In the genomic region with DNA sequence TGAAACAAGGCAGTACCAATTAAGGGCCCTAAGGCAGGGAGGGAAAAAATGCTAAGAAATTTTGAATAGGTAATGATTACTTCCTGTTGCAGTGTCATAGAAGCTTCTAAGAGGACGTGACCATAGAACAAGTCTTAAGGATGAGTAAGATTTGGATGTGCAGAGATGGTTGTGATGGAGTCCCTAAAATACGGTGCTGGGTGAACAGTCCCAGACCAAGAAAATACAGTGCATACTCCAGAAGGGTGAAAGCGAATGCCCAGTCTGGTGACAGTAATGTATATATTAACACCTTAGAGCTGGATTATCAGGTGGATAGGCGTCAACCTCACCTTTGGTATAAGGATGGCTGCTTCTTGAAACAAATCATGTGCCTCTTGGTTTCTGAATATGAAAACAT, we compare ENCODE assay signal across 18 cellular contexts.
DNase-seq lines count a peak whose midpoint lies in the region; ATAC-seq and TF ChIP-seq lines count a peak whose summit lies in the region.
"Had no signal": no experiment of that assay in that cellular context is flagged by ENCODE, and none has a peak within 500 bp of the region (broad histone marks: within the 10 kb centered on the region; RNA-seq: fewer than 3 reads in every experiment).

No MANE protein-coding gene starts in this region.

- POLR2A ChIA-PET in activated CD8-positive, alpha-beta T cell treated with anti-CD3 and anti-CD28 coated beads for 36 hours (lab: Charles Lee): interaction anchor here (0.7 kb wide), 1 partner anchor 237 kb away, joined by 3 read pairs; no protein-coding TSS in a partner anchor
- POLR2A ChIA-PET in activated CD8-positive, alpha-beta T cell treated with anti-CD3 and anti-CD28 coated beads, Interleukin-2, amount 10 ng/mL, durations not matched to agents 7 days and 5 days (lab: Charles Lee): no interaction called here

- peak overlapping the region; percentile 57 for H3K27ac Mint-ChIP-seq in activated CD8-positive, alpha-beta T cell treated with anti-CD3 and anti-CD28 coated beads for 36 hours
- no peak overlapping the region for H3K27ac Mint-ChIP-seq in activated CD8-positive, alpha-beta T cell treated with anti-CD3 and anti-CD28 coated beads, Interleukin-2, amount 10 ng/mL, durations not matched to agents 7 days and 5 days
- H3K27ac Mint-ChIP-seq: neural progenitor cell had no signal

- peaks cover 16% of the 10 kb centered on the region for H3K9me3 Mint-ChIP-seq in activated CD8-positive, alpha-beta T cell treated with anti-CD3 and anti-CD28 coated beads for 36 hours
- peaks cover 6% of the 10 kb centered on the region for H3K9me3 Mint-ChIP-seq in activated CD8-positive, alpha-beta T cell treated with anti-CD3 and anti-CD28 coated beads, Interleukin-2, amount 10 ng/mL, durations not matched to agents 7 days and 5 days (ENCODE audit: insufficient read depth)
- H3K9me3 Mint-ChIP-seq: neural progenitor cell had no signal

- no peak overlapping the region for H3K4me3 ChIP-seq in mucosa of descending colon
- H3K4me3 ChIP-seq: colonic mucosa, K562, neural progenitor cell had no signal

- H3K9me3 ChIP-seq in mucosa of descending colon: no peaks in the 10 kb centered on the region
- H3K9me3 ChIP-seq: colonic mucosa had no signal

- no peak for TF ChIP-seq CTCF in activated CD8-positive, alpha-beta T cell treated with anti-CD3 and anti-CD28 coated beads for 36 hours (IDR thresholded peaks at IDR 0.05)
- TF ChIP-seq CTCF in mucosa of descending colon (IDR thresholded peaks at IDR 0.05): no peak

- CTCF ChIA-PET in activated CD8-positive, alpha-beta T cell treated with anti-CD3 and anti-CD28 coated beads for 36 hours (lab: Charles Lee): no interaction called here
- CTCF ChIA-PET in activated CD8-positive, alpha-beta T cell treated with anti-CD3 and anti-CD28 coated beads, Interleukin-2, amount 10 ng/mL, durations not matched to agents 7 days and 5 days (lab: Charles Lee): no interaction called here

- H3K27me3 Mint-ChIP-seq in activated CD8-positive, alpha-beta T cell treated with anti-CD3 and anti-CD28 coated beads for 36 hours: no peaks in the 10 kb centered on the region
- H3K27me3 Mint-ChIP-seq in activated CD8-positive, alpha-beta T cell treated with anti-CD3 and anti-CD28 coated beads, Interleukin-2, amount 10 ng/mL, durations not matched to agents 7 days and 5 days (ENCODE audit: low read depth): no peaks in the 10 kb centered on the region

- no peaks in the 10 kb centered on the region for H3K4me1 ChIP-seq in mucosa of descending colon (ENCODE audit: low read depth)
- H3K4me1 ChIP-seq: colonic mucosa, neural progenitor cell had no signal

- intact Hi-C loops in activated CD8-positive, alpha-beta T cell treated with anti-CD3 and anti-CD28 coated beads for 36 hours (cut with micrococcal nuclease): loop anchor here (5.0 kb wide), 1 partner anchor 37 kb away; no protein-coding TSS in a partner anchor
- intact Hi-C loops in mucosa of descending colon (cut with DNase I, micrococcal nuclease): no loop called here

- H3K4me1 Mint-ChIP-seq in activated CD8-positive, alpha-beta T cell treated with anti-CD3 and anti-CD28 coated beads for 36 hours (ENCODE audit: low read depth): peaks cover 21% of the 10 kb centered on the region
- H3K4me1 Mint-ChIP-seq in activated CD8-positive, alpha-beta T cell treated with anti-CD3 and anti-CD28 coated beads, Interleukin-2, amount 10 ng/mL, durations not matched to agents 7 days and 5 days (ENCODE audit: low read depth): peaks cover 8% of the 10 kb centered on the region
- H3K4me1 Mint-ChIP-seq: neural progenitor cell had no signal

- peak; percentile 3 for DNase-seq in activated CD8-positive, alpha-beta T cell treated with anti-CD3 and anti-CD28 coated beads for 36 hours
- no peak for DNase-seq in activated CD8-positive, alpha-beta T cell treated with anti-CD3 and anti-CD28 coated beads, Interleukin-2, amount 10 ng/mL, durations not matched to agents 7 days and 5 days
- peak; percentile 26 for DNase-seq in stimulated activated CD8-positive, alpha-beta memory T cell treated with anti-CD3 and anti-CD28 coated beads, Interleukin-4, amount 100 ng/mL, for 48 hours
- DNase-seq in SW 1271 (lab: John Stamatoyannopoulos, UW): no peak
- DNase-seq in activated effector memory CD4-positive, alpha-beta T cell treated with anti-CD3 and anti-CD28 coated beads, Interleukin-2, amount 50 U/mL, for 16 hours: no peak
- DNase-seq in mucosa of descending colon: no peak
- DNase-seq: anterior cingulate cortex; CD8-positive, alpha-beta memory T cell; colonic mucosa; glutamatergic neuron; mesendoderm; NCI-H1105; stimulated activated CD4-positive, alpha-beta T cell treated with anti-CD3 and anti-CD28 coated beads, Interleukin-4, amount 100 ng/mL, for 1 hour; T1000 had no signal

- peak; percentile 60 for ATAC-seq in activated CD8-positive, alpha-beta T cell treated with anti-CD3 and anti-CD28 coated beads for 36 hours
- no peak for ATAC-seq in activated CD8-positive, alpha-beta T cell treated with anti-CD3 and anti-CD28 coated beads, Interleukin-2, amount 10 ng/mL, durations not matched to agents 7 days and 5 days
- ATAC-seq in GM21529 (IDR thresholded peaks at IDR 0.05; ENCODE audit: unreplicated experiment): peak; percentile 51
- ATAC-seq in HG03342 (IDR thresholded peaks at IDR 0.05; ENCODE audit: unreplicated experiment): peak; percentile 20
- no peak for ATAC-seq in mucosa of descending colon
- ATAC-seq: K562 had no signal

- H3K4me3 Mint-ChIP-seq in activated CD8-positive, alpha-beta T cell treated with anti-CD3 and anti-CD28 coated beads for 36 hours: no peak overlapping the region
- H3K4me3 Mint-ChIP-seq in activated CD8-positive, alpha-beta T cell treated with anti-CD3 and anti-CD28 coated beads, Interleukin-2, amount 10 ng/mL, durations not matched to agents 7 days and 5 days: no peak overlapping the region
- H3K4me3 Mint-ChIP-seq: CD8-positive, alpha-beta memory T cell; neural progenitor cell had no signal

- no peaks in the 10 kb centered on the region for H3K36me3 ChIP-seq in mucosa of descending colon (ENCODE audit: low read depth)
- H3K36me3 ChIP-seq: colonic mucosa, neural progenitor cell had no signal

- H3K36me3 Mint-ChIP-seq in activated CD8-positive, alpha-beta T cell treated with anti-CD3 and anti-CD28 coated beads for 36 hours (ENCODE audit: low read depth): no peaks in the 10 kb centered on the region
- H3K36me3 Mint-ChIP-seq in activated CD8-positive, alpha-beta T cell treated with anti-CD3 and anti-CD28 coated beads, Interleukin-2, amount 10 ng/mL, durations not matched to agents 7 days and 5 days (ENCODE audit: low read depth): no peaks in the 10 kb centered on the region
- H3K36me3 Mint-ChIP-seq: neural progenitor cell had no signal

Comparison
In these comparisons a context has a peak if more than half of its experiments do, and no peak if none do; other contexts are left out.
1. ATAC-seq: peak in activated CD8-positive, alpha-beta T cell treated with anti-CD3 and anti-CD28 coated beads for 36 hours (single experiment), GM21529 (single experiment) and HG03342 (single experiment); none in activated CD8-positive, alpha-beta T cell treated with anti-CD3 and anti-CD28 coated beads, Interleukin-2, amount 10 ng/mL, durations not matched to agents 7 days and 5 days (single experiment) and mucosa of descending colon (single experiment).
2. DNase-seq: peak in activated CD8-positive, alpha-beta T cell treated with anti-CD3 and anti-CD28 coated beads for 36 hours (single experiment) and stimulated activated CD8-positive, alpha-beta memory T cell treated with anti-CD3 and anti-CD28 coated beads, Interleukin-4, amount 100 ng/mL, for 48 hours (single experiment); none in activated CD8-positive, alpha-beta T cell treated with anti-CD3 and anti-CD28 coated beads, Interleukin-2, amount 10 ng/mL, durations not matched to agents 7 days and 5 days (single experiment), SW 1271 (0 of 2), activated effector memory CD4-positive, alpha-beta T cell treated with anti-CD3 and anti-CD28 coated beads, Interleukin-2, amount 50 U/mL, for 16 hours (single experiment) and mucosa of descending colon (0 of 3).